25 cellular contexts compared by ENCODE assay signal in the genomic region with DNA sequence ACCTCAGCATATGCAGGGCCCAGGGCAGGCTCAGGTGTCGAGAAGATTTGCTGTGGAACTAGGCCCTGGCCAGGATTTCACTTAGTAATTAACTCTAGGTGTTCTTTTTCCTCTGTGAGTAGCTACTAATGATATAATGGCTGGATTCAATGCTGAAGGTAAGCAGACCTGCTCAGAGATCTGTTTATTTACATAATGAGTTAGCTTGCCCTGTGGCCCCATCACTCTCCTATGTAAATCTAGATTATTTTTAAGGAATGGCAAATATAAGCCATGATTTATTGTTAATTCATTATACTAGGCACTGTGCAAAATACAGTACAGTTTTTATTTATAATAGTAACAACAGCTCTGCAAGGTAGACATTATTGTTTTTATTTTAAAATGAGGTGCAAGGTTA.
"Had no signal": no experiment of that assay in that cellular context is flagged by ENCODE, and none has a peak within 500 bp of the region (broad histone marks: within the 10 kb centered on the region; RNA-seq: fewer than 3 reads in every experiment).

No MANE protein-coding gene starts in this region.

- H3K36me3 Mint-ChIP-seq: natural killer cell treated with Interleukin-12 subunit alpha and Interleukin-12 subunit beta and Interleukin-15 and Interleukin-18, amount 100 ng/mL, for 72 hours; stimulated activated effector memory CD8-positive, alpha-beta T cell treated with anti-CD3 and anti-CD28 coated beads, Interleukin-12 subunit alpha, Interleukin-12 subunit beta, amount 100 ng/mL, for 72 hours had no signal

- H3K27me3 ChIP-seq: hepatocyte, ovary, right lobe of liver, suprapubic skin, tibial artery, upper lobe of right lung had no signal

- H3K4me3 Mint-ChIP-seq: activated CD4-positive, alpha-beta T cell treated with anti-CD3 and anti-CD28 coated beads for 36 hours; activated naive CD8-positive, alpha-beta T cell; activated T-cell treated with anti-CD3 and anti-CD28 coated beads, Interleukin-2, amount 50 U/mL, for 72 hours; natural killer cell treated with Interleukin-12 subunit alpha and Interleukin-12 subunit beta and Interleukin-15 and Interleukin-18, amount 100 ng/mL, for 72 hours; stimulated activated effector memory CD8-positive, alpha-beta T cell treated with anti-CD3 and anti-CD28 coated beads, Interleukin-12 subunit alpha, Interleukin-12 subunit beta, amount 100 ng/mL, for 72 hours; stimulated activated naive CD8-positive, alpha-beta T cell treated with anti-CD3 and anti-CD28 coated beads, Interleukin-15, amount 100 ng/mL, for 72 hours had no signal

- ATAC-seq: activated CD4-positive, alpha-beta T cell treated with anti-CD3 and anti-CD28 coated beads for 36 hours; left cardiac atrium; stimulated activated effector memory CD8-positive, alpha-beta T cell treated with anti-CD3 and anti-CD28 coated beads, Interleukin-12 subunit alpha, Interleukin-12 subunit beta, amount 100 ng/mL, for 72 hours had no signal

- H3K9me3 ChIP-seq: lower lobe of right lung, ovary, right lobe of liver, suprapubic skin, upper lobe of right lung had no signal

- H3K27ac ChIP-seq: hepatocyte, lower lobe of right lung, ovary, tibial artery, upper lobe of right lung had no signal

- H3K27me3 Mint-ChIP-seq: activated CD4-positive, alpha-beta T cell treated with anti-CD3 and anti-CD28 coated beads for 36 hours; activated naive CD8-positive, alpha-beta T cell; natural killer cell treated with Interleukin-12 subunit alpha and Interleukin-12 subunit beta and Interleukin-15 and Interleukin-18, amount 100 ng/mL, for 72 hours; progenitor cell of endocrine pancreas; stimulated activated naive CD8-positive, alpha-beta T cell treated with anti-CD3 and anti-CD28 coated beads, Interleukin-15, amount 100 ng/mL, for 72 hours had no signal

- H3K36me3 ChIP-seq: lower lobe of right lung, ovary, right lobe of liver, suprapubic skin, tibial artery, upper lobe of right lung had no signal

- H3K9me3 Mint-ChIP-seq: natural killer cell treated with Interleukin-12 subunit alpha and Interleukin-12 subunit beta and Interleukin-15 and Interleukin-18, amount 100 ng/mL, for 72 hours; stimulated activated effector memory CD8-positive, alpha-beta T cell treated with anti-CD3 and anti-CD28 coated beads, Interleukin-12 subunit alpha, Interleukin-12 subunit beta, amount 100 ng/mL, for 72 hours; stimulated activated naive CD8-positive, alpha-beta T cell treated with anti-CD3 and anti-CD28 coated beads, Interleukin-15, amount 100 ng/mL, for 72 hours had no signal

- DNase-seq: activated CD4-positive, alpha-beta T cell treated with anti-CD3 and anti-CD28 coated beads for 36 hours; activated CD4-positive, CD25-positive, alpha-beta regulatory T cell; activated naive CD4-positive, alpha-beta T cell treated with Interleukin-2 at 50 U/mL for 16 hours; activated T-cell treated with anti-CD3 and anti-CD28 coated beads for 4 hours; activated T-cell treated with anti-CD3 and anti-CD28 coated beads, Interleukin-2, amount 50 U/mL, for 72 hours; anterior cingulate cortex; dermis blood vessel endothelial cell; effector CD4-positive, alpha-beta T cell; glutamatergic neuron; left cardiac atrium; lower lobe of right lung; mesendoderm; ovary; stimulated activated CD4-positive, alpha-beta T cell treated with anti-CD3 and anti-CD28 coated beads, Interleukin-12 subunit alpha, Interleukin-12 subunit beta, amount 100 ng/mL, for 4 hours; stimulated activated CD4-positive, alpha-beta T cell treated with anti-CD3 and anti-CD28 coated beads, Interleukin-4, amount 100 ng/mL, for 24 hours; stimulated activated naive CD8-positive, alpha-beta T cell treated with anti-CD3 and anti-CD28 coated beads, Interleukin-15, amount 100 ng/mL, for 72 hours; tibial artery; upper lobe of right lung had no signal

- H3K4me3 ChIP-seq: hepatocyte, lower lobe of right lung, ovary, right lobe of liver, suprapubic skin, tibial artery, upper lobe of right lung had no signal

- H3K27ac Mint-ChIP-seq: activated CD4-positive, alpha-beta T cell treated with anti-CD3 and anti-CD28 coated beads for 36 hours; activated naive CD8-positive, alpha-beta T cell; activated T-cell treated with anti-CD3 and anti-CD28 coated beads, Interleukin-2, amount 50 U/mL, for 72 hours; progenitor cell of endocrine pancreas; stimulated activated effector memory CD8-positive, alpha-beta T cell treated with anti-CD3 and anti-CD28 coated beads, Interleukin-12 subunit alpha, Interleukin-12 subunit beta, amount 100 ng/mL, for 72 hours had no signal
